26 cellular contexts compared by ENCODE assay signal in the genomic region with DNA sequence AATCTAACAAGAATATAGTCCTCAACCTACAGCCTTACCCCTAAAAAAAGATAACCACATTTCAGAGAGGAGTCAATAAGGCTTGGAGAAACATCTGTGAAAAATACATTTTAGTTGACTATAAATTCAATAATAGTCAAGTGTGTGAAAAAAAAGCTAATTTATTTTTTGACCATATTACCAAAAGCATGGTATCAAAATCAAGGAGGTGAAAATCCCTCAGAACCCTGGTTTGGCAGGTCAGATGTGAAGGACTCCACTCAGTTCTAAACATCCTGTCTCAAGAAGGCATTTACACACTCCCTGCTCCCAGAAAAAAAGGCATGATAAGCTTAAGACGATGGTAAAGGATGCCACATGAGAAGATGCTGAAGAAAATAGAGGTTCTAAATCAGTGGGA.
"Had no signal": no experiment of that assay in that cellular context is flagged by ENCODE, and none has a peak within 500 bp of the region (broad histone marks: within the 10 kb centered on the region; RNA-seq: fewer than 3 reads in every experiment).

No MANE protein-coding gene starts in this region.

- H3K27me3 ChIP-seq: stomach, suprapubic skin, testis, thyroid gland, tibial artery, tibial nerve, transverse colon, upper lobe of left lung, upper lobe of right lung, uterus, vagina had no signal

- H3K9me3 ChIP-seq: suprapubic skin, testis, thoracic aorta, thyroid gland, tibial artery, tibial nerve, transverse colon, upper lobe of left lung, upper lobe of right lung, uterus, vagina had no signal

- H3K36me3 ChIP-seq: stomach, suprapubic skin, thoracic aorta, thyroid gland, tibial artery, tibial nerve, transverse colon, upper lobe of left lung, upper lobe of right lung, uterus, vagina had no signal

- H3K4me1 ChIP-seq: stomach, suprapubic skin, testis, thyroid gland, tibial artery, tibial nerve, transverse colon, upper lobe of left lung, upper lobe of right lung, uterus, vagina had no signal

- H3K4me3 ChIP-seq: stomach, suprapubic skin, testis, thoracic aorta, thyroid gland, tibial artery, tibial nerve, transverse colon, upper lobe of left lung, upper lobe of right lung, uterus, vagina had no signal

- DNase-seq: stimulated activated CD4-positive, alpha-beta T cell treated with anti-CD3 and anti-CD28 coated beads, Interleukin-2, amount 100 ng/mL, for 48 hours; stimulated activated CD4-positive, alpha-beta T cell treated with anti-CD3 and anti-CD28 coated beads, Interleukin-4, amount 100 ng/mL, for 1 hour; stimulated activated CD4-positive, alpha-beta T cell treated with anti-CD3 and anti-CD28 coated beads, Interleukin-4, amount 100 ng/mL, for 24 hours; stimulated activated CD4-positive, alpha-beta T cell treated with anti-CD3 and anti-CD28 coated beads, Interleukin-4, amount 100 ng/mL, for 4 hours; stimulated activated CD8-positive, alpha-beta memory T cell treated with anti-CD3 and anti-CD28 coated beads, Interleukin-4, amount 100 ng/mL, for 48 hours; stimulated activated naive B cell treated with anti-CD40 and anti-IgM and Interleukin-4, amounts not matched to agents 10 μg/mL and 1 μg/mL and 100 μg/mL, for 72 hours; stimulated activated naive CD4-positive, alpha-beta T cell; stimulated activated naive CD4-positive, alpha-beta T cell treated with Interleukin-2 at 50 U/mL for 16 hours; stimulated activated naive CD8-positive, alpha-beta T cell treated with anti-CD3 and anti-CD28 coated beads, Interleukin-15, amount 100 ng/mL, for 72 hours; stimulated activated naive CD8-positive, alpha-beta T cell treated with anti-CD3 and anti-CD28 coated beads, Interleukin-15, Interleukin-2, amounts not matched to agents 100 U/mL and 50 U/mL, for 24 hours; stomach; substantia nigra; testis; thyroid gland; tibial artery; transverse colon; trophoblast cell; upper lobe of left lung; upper lobe of right lung; uterus had no signal

- ATAC-seq: stimulated activated effector memory CD8-positive, alpha-beta T cell treated with anti-CD3 and anti-CD28 coated beads, Interleukin-12 subunit alpha, Interleukin-12 subunit beta, amount 100 ng/mL, for 72 hours; stimulated activated memory B cell treated with anti-CD40 and anti-IgM and Interleukin-4, amounts not matched to agents 10 μg/mL and 1 μg/mL and 100 μg/mL, for 72 hours; stimulated activated naive B cell treated with anti-CD40 and anti-IgM and Interleukin-4, amounts not matched to agents 10 μg/mL and 1 μg/mL and 100 μg/mL, for 72 hours; stimulated activated naive CD8-positive, alpha-beta T cell treated with anti-CD3 and anti-CD28 coated beads, Interleukin-15, amount 100 ng/mL, for 72 hours; stimulated activated naive CD8-positive, alpha-beta T cell treated with anti-CD3 and anti-CD28 coated beads, Interleukin-15, Interleukin-2, amounts not matched to agents 100 U/mL and 50 U/mL, for 24 hours; upper lobe of right lung had no signal

- H3K27ac ChIP-seq: stomach, suprapubic skin, testis, thoracic aorta, thyroid gland, tibial artery, tibial nerve, transverse colon, upper lobe of left lung, upper lobe of right lung, uterus, vagina had no signal
